In the genomic region with DNA sequence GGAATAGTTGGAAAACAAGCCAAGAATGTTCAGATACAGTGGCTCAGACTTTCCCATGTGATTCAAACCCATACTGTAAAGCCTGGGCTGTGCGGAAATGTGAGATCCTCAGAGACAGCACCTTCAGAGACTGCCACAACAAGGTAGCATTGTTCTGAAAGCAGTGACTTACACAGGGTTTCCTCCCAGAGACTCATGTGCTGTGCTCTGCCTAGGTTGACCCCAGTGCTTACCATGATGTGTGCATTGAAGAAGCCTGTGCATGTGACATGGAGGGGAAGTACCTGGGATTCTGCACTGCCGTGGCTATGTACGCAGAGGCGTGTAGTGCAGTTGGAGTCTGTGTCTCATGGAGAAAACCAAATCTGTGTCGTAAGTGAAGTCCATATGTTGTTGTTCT, we compare ENCODE assay signal across 24 cellular contexts.
"Had no signal": no experiment of that assay in that cellular context is flagged by ENCODE, and none has a peak within 500 bp of the region (broad histone marks: within the 10 kb centered on the region; RNA-seq: fewer than 3 reads in every experiment).

No MANE protein-coding gene starts in this region.

- H3K36me3 ChIP-seq: esophagus squamous epithelium, left lung, lower lobe of right lung, right lobe of liver, tibial nerve had no signal

- H3K4me1 ChIP-seq: esophagus squamous epithelium, left lung, lower lobe of right lung, right lobe of liver, tibial nerve had no signal

- ATAC-seq: activated naive CD8-positive, alpha-beta T cell treated with anti-CD3 and anti-CD28 coated beads, Interleukin-2, amount 50 U/mL, for 24 hours; activated T-cell treated with anti-CD3 and anti-CD28 coated beads, Interleukin-2, amount 50 U/mL, for 4 hours; activated T-helper 17 cell treated with anti-CD3 and anti-CD28 coated beads, Interleukin-2, amount 50 U/mL, for 72 hours; left lung; lower lobe of right lung; natural killer cell; right lobe of liver had no signal

- H3K9me3 ChIP-seq: esophagus squamous epithelium, left lung, lower lobe of right lung, right lobe of liver, tibial nerve had no signal

- DNase-seq: activated CD4-positive, alpha-beta T cell treated with anti-CD3 and anti-CD28 coated beads for 4 hours; activated CD4-positive, alpha-beta T cell treated with anti-CD3 and anti-CD28 coated beads, Interleukin-2, amount 50 U/mL, for 48 hours; activated CD8-positive, alpha-beta memory T cell treated with anti-CD3 and anti-CD28 coated beads, Interleukin-2, amount 50 U/mL, for 48 hours; activated gamma-delta T cell treated with Interleukin-2 at 50 U/mL for 16 hours; activated naive CD8-positive, alpha-beta T cell treated with anti-CD3 and anti-CD28 coated beads, Interleukin-2, amount 50 U/mL, for 24 hours; activated T-cell treated with anti-CD3 and anti-CD28 coated beads, Interleukin-2, amount 50 U/mL, for 4 hours; anterior cingulate cortex; esophagus squamous epithelium; foreskin melanocyte; left lung; lower lobe of right lung; mesendoderm; natural killer cell; right lobe of liver; stimulated activated CD4-positive, alpha-beta T cell treated with anti-CD3 and anti-CD28 coated beads, Interleukin-2, amount 100 ng/mL, for 48 hours; stimulated activated naive CD4-positive, alpha-beta T cell treated with Interleukin-2 at 50 U/mL for 16 hours had no signal

- FAIRE-seq: bronchial epithelial cell had no signal

- H3K4me3 Mint-ChIP-seq: activated naive CD4-positive, alpha-beta T cell treated with anti-CD3 and anti-CD28 coated beads, Interleukin-2, amount 50 U/mL, for 24 hours; activated naive CD8-positive, alpha-beta T cell treated with anti-CD3 and anti-CD28 coated beads, Interleukin-2, amount 50 U/mL, for 24 hours; activated T-cell treated with anti-CD3 and anti-CD28 coated beads, Interleukin-2, amount 50 U/mL, for 4 hours; activated T-helper 17 cell treated with anti-CD3 and anti-CD28 coated beads, Interleukin-2, amount 50 U/mL, for 72 hours; central memory CD8-positive, alpha-beta T cell; dendritic cell treated with granulocyte-macrophage colony-stimulating factor and Interleukin-4, amounts not matched to agents 40 ng/mL and 50 ng/mL, for 4 days; natural killer cell; T-helper 2 cell treated with Interferon-gamma antibody and Interleukin-4, amounts not matched to agents 5 μg/mL and 100 μg/mL, for 36 hours had no signal

- H3K27me3 Mint-ChIP-seq: activated naive CD4-positive, alpha-beta T cell treated with anti-CD3 and anti-CD28 coated beads, Interleukin-2, amount 50 U/mL, for 24 hours; activated naive CD8-positive, alpha-beta T cell treated with anti-CD3 and anti-CD28 coated beads, Interleukin-2, amount 50 U/mL, for 24 hours; activated T-helper 17 cell treated with anti-CD3 and anti-CD28 coated beads, Interleukin-2, amount 50 U/mL, for 72 hours; central memory CD8-positive, alpha-beta T cell; dendritic cell treated with granulocyte-macrophage colony-stimulating factor and Interleukin-4, amounts not matched to agents 40 ng/mL and 50 ng/mL, for 4 days had no signal

- H3K27ac Mint-ChIP-seq: activated naive CD4-positive, alpha-beta T cell treated with anti-CD3 and anti-CD28 coated beads, Interleukin-2, amount 50 U/mL, for 24 hours; activated naive CD8-positive, alpha-beta T cell treated with anti-CD3 and anti-CD28 coated beads, Interleukin-2, amount 50 U/mL, for 24 hours; activated T-helper 17 cell treated with anti-CD3 and anti-CD28 coated beads, Interleukin-2, amount 50 U/mL, for 72 hours; dendritic cell treated with granulocyte-macrophage colony-stimulating factor and Interleukin-4, amounts not matched to agents 40 ng/mL and 50 ng/mL, for 4 days; natural killer cell; T-helper 2 cell treated with Interferon-gamma antibody and Interleukin-4, amounts not matched to agents 5 μg/mL and 100 μg/mL, for 36 hours had no signal

- H3K4me3 ChIP-seq: esophagus squamous epithelium, left lung, lower lobe of right lung, right lobe of liver, tibial nerve had no signal

- H3K9me3 Mint-ChIP-seq: activated naive CD8-positive, alpha-beta T cell treated with anti-CD3 and anti-CD28 coated beads, Interleukin-2, amount 50 U/mL, for 24 hours; activated T-cell treated with anti-CD3 and anti-CD28 coated beads, Interleukin-2, amount 50 U/mL, for 4 hours; activated T-helper 17 cell treated with anti-CD3 and anti-CD28 coated beads, Interleukin-2, amount 50 U/mL, for 72 hours; T-helper 2 cell treated with Interferon-gamma antibody and Interleukin-4, amounts not matched to agents 5 μg/mL and 100 μg/mL, for 36 hours had no signal

- H3K4me1 Mint-ChIP-seq: activated naive CD4-positive, alpha-beta T cell treated with anti-CD3 and anti-CD28 coated beads, Interleukin-2, amount 50 U/mL, for 24 hours; activated naive CD8-positive, alpha-beta T cell treated with anti-CD3 and anti-CD28 coated beads, Interleukin-2, amount 50 U/mL, for 24 hours; activated T-helper 17 cell treated with anti-CD3 and anti-CD28 coated beads, Interleukin-2, amount 50 U/mL, for 72 hours; central memory CD8-positive, alpha-beta T cell; natural killer cell had no signal

- H3K36me3 Mint-ChIP-seq: activated naive CD4-positive, alpha-beta T cell treated with anti-CD3 and anti-CD28 coated beads, Interleukin-2, amount 50 U/mL, for 24 hours; natural killer cell had no signal

- H3K27me3 ChIP-seq: esophagus squamous epithelium, left lung, right lobe of liver, tibial nerve had no signal

- H3K27ac ChIP-seq: epithelial cell of prostate, esophagus squamous epithelium, left lung, lower lobe of right lung, right lobe of liver, tibial nerve had no signal
